ENCODE assay signal across 28 cellular contexts in the genomic region with DNA sequence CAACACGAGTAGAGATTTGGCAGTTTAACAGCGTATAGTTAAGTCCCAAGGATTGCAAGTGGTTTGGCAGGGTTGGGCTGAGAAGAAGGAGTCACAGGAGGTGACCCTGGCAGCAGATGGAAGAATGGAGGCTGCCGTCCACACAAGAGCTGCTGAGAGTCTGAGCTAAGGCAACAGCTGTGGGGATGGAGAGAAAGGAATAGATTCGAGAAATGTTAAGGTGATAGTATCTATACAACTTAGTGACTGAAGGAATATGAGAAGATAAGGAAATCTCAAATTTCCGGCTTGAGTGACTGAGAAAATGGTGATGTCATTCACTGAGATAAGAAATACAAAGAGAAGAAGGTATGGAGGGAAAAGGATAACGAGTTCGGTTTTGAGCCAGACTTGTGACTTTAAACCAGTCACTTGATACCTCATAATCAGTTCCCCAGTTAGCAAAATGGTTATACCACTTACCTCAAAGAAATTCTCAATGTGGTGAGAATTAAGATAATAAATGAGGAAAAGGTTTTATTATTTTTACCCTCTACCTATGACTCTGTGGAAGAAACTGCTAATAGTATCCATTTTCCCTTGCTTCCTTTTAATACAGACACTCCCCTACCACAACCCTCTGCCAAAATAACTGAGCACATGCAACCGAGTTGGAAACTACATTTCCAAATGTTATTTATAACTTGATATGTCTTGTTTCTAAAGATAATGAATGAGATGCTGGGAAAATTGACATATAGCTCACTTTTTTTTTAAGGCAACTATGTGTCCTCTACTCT. TPM values are rescaled to one million over a fixed set of nuclear protein-coding genes. Genes with fewer than 3 reads are reported as not detected.
A peak's percentile ranks its signal among the peaks of the same experiment; 100 is the strongest.
DNase-seq lines count a peak whose midpoint lies in the region; ATAC-seq, FAIRE-seq and TF ChIP-seq lines count a peak whose summit lies in the region.
"Had no signal": no experiment of that assay in that cellular context is flagged by ENCODE, and none has a peak within 500 bp of the region (broad histone marks: within the 10 kb centered on the region; RNA-seq: fewer than 3 reads in every experiment).

No MANE protein-coding gene starts in this region.

- intact Hi-C loops in endothelial cell of umbilical vein (cut with micrococcal nuclease): no loop called here
- intact Hi-C loops in posterior vena cava (cut with DNase I): no loop called here

- H3K4me2 ChIP-seq in endothelial cell of umbilical vein (ENCODE audit: insufficient read depth, low read length): peak overlapping the region; percentile 85
- H3K4me2 ChIP-seq: BLaER1 treated with 17β-estradiol and CSF1 and Interleukin-3, amounts not matched to agents 10 nM and 100 nM had no signal

- no peaks in the 10 kb centered on the region for H3K27me3 ChIP-seq in endothelial cell of umbilical vein (ENCODE audit: control insufficient read depth in 2 of 2, insufficient read depth in 2 of 2, low read length in 2 of 2)
- H3K27me3 ChIP-seq: BLaER1 treated with 17β-estradiol and CSF1 and Interleukin-3, amounts not matched to agents 10 nM and 100 nM; esophagus squamous epithelium; left lung had no signal

- H3K4me3 Mint-ChIP-seq in nephron progenitor cell: no peak overlapping the region
- H3K4me3 Mint-ChIP-seq: activated naive CD8-positive, alpha-beta T cell treated with anti-CD3 and anti-CD28 coated beads, Interleukin-2, amount 10 ng/mL, durations not matched to agents 7 days and 5 days; activated T-helper 17 cell treated with anti-CD3 and anti-CD28 coated beads, Interleukin-2, amount 50 U/mL, for 72 hours; effector memory CD8-positive, alpha-beta T cell; neural crest cell; stimulated activated effector memory CD8-positive, alpha-beta T cell treated with anti-CD3 and anti-CD28 coated beads, Interleukin-12 subunit alpha, Interleukin-12 subunit beta, amount 100 ng/mL, for 72 hours had no signal

- H3K9ac ChIP-seq in endothelial cell of umbilical vein (replicated peaks; ENCODE audit: extremely low read depth, insufficient read depth, low read length): no peak overlapping the region
- H3K9ac ChIP-seq: BLaER1 treated with 17β-estradiol and CSF1 and Interleukin-3, amounts not matched to agents 10 nM and 100 nM; GM23248 had no signal

- H4K20me1 ChIP-seq in endothelial cell of umbilical vein (replicated peaks; ENCODE audit: control insufficient read depth, extremely low read depth, insufficient read depth, low read length): peaks cover 2% of the 10 kb centered on the region

- H3K27ac ChIP-seq in endothelial cell of umbilical vein (ENCODE audit: insufficient read depth, low read depth, low read length): peak overlapping the region; percentile 54
- H3K27ac ChIP-seq: BLaER1 treated with 17β-estradiol and CSF1 and Interleukin-3, amounts not matched to agents 10 nM and 100 nM; esophagus squamous epithelium; GM23248; left lung had no signal

- H3K79me2 ChIP-seq in endothelial cell of umbilical vein (ENCODE audit: control insufficient read depth, insufficient read depth, low read length): no peaks in the 10 kb centered on the region

- H3K4me1 Mint-ChIP-seq in nephron progenitor cell: peaks cover 27% of the 10 kb centered on the region
- H3K4me1 Mint-ChIP-seq: activated naive CD8-positive, alpha-beta T cell treated with anti-CD3 and anti-CD28 coated beads, Interleukin-2, amount 10 ng/mL, durations not matched to agents 7 days and 5 days; stimulated activated effector memory CD8-positive, alpha-beta T cell treated with anti-CD3 and anti-CD28 coated beads, Interleukin-12 subunit alpha, Interleukin-12 subunit beta, amount 100 ng/mL, for 72 hours had no signal

- TF ChIP-seq POLR2A in endothelial cell of umbilical vein (IDR thresholded peaks at IDR 0.05; ENCODE audit: low read depth, low read length) (no peak), GM18505 (IDR thresholded peaks at IDR 0.05; ENCODE audit: borderline replicate concordance, extremely low read depth, insufficient read depth, insufficient read length) (no peak)

- no peak for ATAC-seq in GM18505 (IDR thresholded peaks at IDR 0.05; ENCODE audit: unreplicated experiment)
- ATAC-seq: activated T-helper 17 cell treated with anti-CD3 and anti-CD28 coated beads, Interleukin-2, amount 50 U/mL, for 72 hours; effector memory CD8-positive, alpha-beta T cell; left lung; PC-3; stimulated activated effector memory CD8-positive, alpha-beta T cell treated with anti-CD3 and anti-CD28 coated beads, Interleukin-12 subunit alpha, Interleukin-12 subunit beta, amount 100 ng/mL, for 72 hours had no signal

- CTCF ChIA-PET in endothelial cell of umbilical vein (lab: Charles Lee): interaction anchor here (0.5 to 3.9 kb wide), 8 partner anchors 11 to 102 kb away, joined by 3 to 20 read pairs (median 6); no protein-coding TSS in a partner anchor

- no peaks in the 10 kb centered on the region for H3K27me3 Mint-ChIP-seq in nephron progenitor cell (ENCODE audit: low read depth, poor library complexity)
- H3K27me3 Mint-ChIP-seq: activated naive CD8-positive, alpha-beta T cell treated with anti-CD3 and anti-CD28 coated beads, Interleukin-2, amount 10 ng/mL, durations not matched to agents 7 days and 5 days; activated T-helper 17 cell treated with anti-CD3 and anti-CD28 coated beads, Interleukin-2, amount 50 U/mL, for 72 hours; effector memory CD8-positive, alpha-beta T cell had no signal

- peak overlapping the region; percentile 9 for H2AFZ ChIP-seq in endothelial cell of umbilical vein (ENCODE audit: low read depth, low read length)
- H2AFZ ChIP-seq: GM23248 had no signal

- no TSS peak for BruUV-seq in endothelial cell of umbilical vein (replicated peaks; lab: Mats Ljungman, UMichigan)

- dilution Hi-C loops in endothelial cell of umbilical vein (cut with MboI; ENCODE audit: extremely low pct_ligation_motif_present, low sequenced_read_pairs): no loop called here

- peak overlapping the region; percentile 64 for H3K27ac Mint-ChIP-seq in nephron progenitor cell
- H3K27ac Mint-ChIP-seq: activated naive CD8-positive, alpha-beta T cell treated with anti-CD3 and anti-CD28 coated beads, Interleukin-2, amount 10 ng/mL, durations not matched to agents 7 days and 5 days; activated T-helper 17 cell treated with anti-CD3 and anti-CD28 coated beads, Interleukin-2, amount 50 U/mL, for 72 hours; effector memory CD8-positive, alpha-beta T cell; stimulated activated effector memory CD8-positive, alpha-beta T cell treated with anti-CD3 and anti-CD28 coated beads, Interleukin-12 subunit alpha, Interleukin-12 subunit beta, amount 100 ng/mL, for 72 hours had no signal

- peaks cover 37% of the 10 kb centered on the region for H3K36me3 Mint-ChIP-seq in nephron progenitor cell (ENCODE audit: low read depth)
- H3K36me3 Mint-ChIP-seq: stimulated activated effector memory CD8-positive, alpha-beta T cell treated with anti-CD3 and anti-CD28 coated beads, Interleukin-12 subunit alpha, Interleukin-12 subunit beta, amount 100 ng/mL, for 72 hours had no signal

- H3K9me1 ChIP-seq in endothelial cell of umbilical vein (replicated peaks; ENCODE audit: control insufficient read depth, extremely low read depth, insufficient read depth, low read length): no peaks in the 10 kb centered on the region

- H3K9me3 ChIP-seq in endothelial cell of umbilical vein (replicated peaks; ENCODE audit: control insufficient read depth, insufficient read depth, low read length): no peaks in the 10 kb centered on the region
- H3K9me3 ChIP-seq: Caco-2, esophagus squamous epithelium, left lung had no signal

- FAIRE-seq in endothelial cell of umbilical vein (lab: Jason Lieb, UNC): peak; percentile 64
- FAIRE-seq: colon, urothelium cell line had no signal

- peaks cover 8% of the 10 kb centered on the region for H3K9me3 Mint-ChIP-seq in nephron progenitor cell
- H3K9me3 Mint-ChIP-seq: activated naive CD8-positive, alpha-beta T cell treated with anti-CD3 and anti-CD28 coated beads, Interleukin-2, amount 10 ng/mL, durations not matched to agents 7 days and 5 days; activated T-helper 17 cell treated with anti-CD3 and anti-CD28 coated beads, Interleukin-2, amount 50 U/mL, for 72 hours; effector memory CD8-positive, alpha-beta T cell; neural crest cell; stimulated activated effector memory CD8-positive, alpha-beta T cell treated with anti-CD3 and anti-CD28 coated beads, Interleukin-12 subunit alpha, Interleukin-12 subunit beta, amount 100 ng/mL, for 72 hours had no signal

- peak; percentile 14 for DNase-seq in NCI-H2196 (lab: John Stamatoyannopoulos, UW; ENCODE audit: unreplicated experiment)
- DNase-seq in NCI-H2196 treated with DMSO at 0.1 percent for 48 hours (lab: John Stamatoyannopoulos, UW; ENCODE audit: unreplicated experiment): no peak
- DNase-seq in NCI-H69 (lab: John Stamatoyannopoulos, UW): peak; percentile 46
- DNase-seq in endothelial cell of umbilical vein (ENCODE audit: low read depth, low spot score): peak; percentile 62
- DNase-seq in nephron progenitor cell: no peak
- DNase-seq in NCI-H1105 treated with DMSO at 0.1 percent for 48 hours (lab: John Stamatoyannopoulos, UW): no peak
- DNase-seq in posterior vena cava (ENCODE audit: low spot score): no peak
- DNase-seq: ACHN; activated CD8-positive, alpha-beta memory T cell treated with anti-CD3 and anti-CD28 coated beads, Interleukin-2, amount 50 U/mL, for 4 hours; activated naive CD8-positive, alpha-beta T cell treated with anti-CD3 and anti-CD28 coated beads, Interleukin-2, amount 10 ng/mL, durations not matched to agents 7 days and 5 days; Caco-2; effector memory CD8-positive, alpha-beta T cell; esophagus squamous epithelium; left lung; NCI-H1092; NCI-H748 treated with DMSO at 0.1 percent for 48 hours; PC-3; posterior cingulate gyrus; SIG-M5; stimulated activated CD4-positive, alpha-beta T cell treated with anti-CD3 and anti-CD28 coated beads, Interleukin-2, amount 100 ng/mL, for 24 hours had no signal

- peaks cover 20% of the 10 kb centered on the region for H3K4me1 ChIP-seq in endothelial cell of umbilical vein (ENCODE audit: control insufficient read depth, extremely low read depth, insufficient read depth, low read length)
- H3K4me1 ChIP-seq: left lung had no signal

- TF ChIP-seq CTCF in endothelial cell of umbilical vein (IDR thresholded peaks at IDR 0.05; ENCODE audit: extremely low read depth in 1 of 2, insufficient read depth in 1 of 2, low read depth in 1 of 2, low read length in 2 of 2) (no peak), nephron progenitor cell (IDR thresholded peaks at IDR 0.05) (no peak)

- H3K36me3 ChIP-seq in endothelial cell of umbilical vein (ENCODE audit: control insufficient read depth in 2 of 2, extremely low read depth in 1 of 2, insufficient read depth in 2 of 2, low read length in 2 of 2): no peaks in the 10 kb centered on the region
- H3K36me3 ChIP-seq: left lung had no signal

- POLR2A ChIA-PET in endothelial cell of umbilical vein (lab: Charles Lee): no interaction called here

- H3K4me3 ChIP-seq in endothelial cell of umbilical vein (replicated peaks in 1 of 3; ENCODE audit: insufficient read depth in 1 of 3, low read depth in 1 of 3, low read length in 3 of 3): peak overlapping the region in 1 of 3 experiments; percentile 23
- H3K4me3 ChIP-seq: BLaER1 treated with 17β-estradiol and CSF1 and Interleukin-3, amounts not matched to agents 10 nM and 100 nM; esophagus squamous epithelium; GM23248; left lung had no signal

RNA-seq across cellular contexts. Expression of gene FAM168A, which starts 30.7 kb away (rescaled TPM):
- total RNA-seq in endothelial cell of umbilical vein: 20.5 and 22.5 TPM in 2 replicates
- 17.0 and 18.9 TPM in 2 replicates for polyA plus RNA-seq in endothelial cell of umbilical vein
- 8.8 and 9.8 TPM in 2 replicates for polyA plus RNA-seq in endothelial cell of umbilical vein (2011; cell fraction: cytosol; rRNA removed)
- 27.8 and 33.8 TPM in 2 replicates for polyA plus RNA-seq in endothelial cell of umbilical vein (2011; cell fraction: nucleus; rRNA removed)
- polyA plus RNA-seq in endothelial cell of umbilical vein (2012): 14.9 and 15.4 TPM in 2 replicates
- polyA minus RNA-seq in endothelial cell of umbilical vein: 29.5 and 30.7 TPM in 2 replicates
- 9.7 TPM for polyA minus RNA-seq in endothelial cell of umbilical vein (2011; cell fraction: cytosol; rRNA and poly(A)+ RNA removed)
- polyA minus RNA-seq in endothelial cell of umbilical vein (2011; cell fraction: nucleus; rRNA and poly(A)+ RNA removed): 21.9 and 23.4 TPM in 2 replicates
- 10 to 100 TPM; 32.7 to 38.3 TPM for total RNA-seq in posterior vena cava

Comparison
In these comparisons a context has a peak if more than half of its experiments do, and no peak if none do; other contexts are left out.
1. DNase-seq: peak in NCI-H2196 (single experiment), NCI-H69 (single experiment) and endothelial cell of umbilical vein (single experiment); none in NCI-H2196 treated with DMSO at 0.1 percent for 48 hours (single experiment), nephron progenitor cell (single experiment), NCI-H1105 treated with DMSO at 0.1 percent for 48 hours (single experiment) and posterior vena cava (single experiment).